In genomic region chr2:38037325-38037724, GRCh38 we compare ENCODE assay signal across 1 cellular context.
TF ChIP-seq lines count a peak whose summit lies in the region.

No MANE protein-coding gene starts in this region.

TF ChIP-seq in H1, 55 proteins besides CTCF, POLR2A, EP300 and RAD21:
- TF ChIP-seq EZH2 (IDR thresholded peaks at IDR 0.05; ENCODE audit: low read depth, low read length, severe bottlenecking) (no peak), NRF1 (IDR thresholded peaks at IDR 0.05; ENCODE audit: low read depth, low read length) (no peak), CREB1 (IDR thresholded peaks at IDR 0.05) (no peak), SIX5 (IDR thresholded peaks at IDR 0.05; ENCODE audit: low read depth, low read length) (no peak), NANOG (IDR thresholded peaks at IDR 0.05; ENCODE audit: insufficient read depth, low read depth, low read length, poor library complexity, severe bottlenecking) (no peak), RFX5 (IDR thresholded peaks at IDR 0.05; ENCODE audit: borderline replicate concordance, low read depth, low read length) (no peak), SUZ12 (IDR thresholded peaks at IDR 0.05; ENCODE audit: low read length) (no peak), SIRT6 (IDR thresholded peaks at IDR 0.05; ENCODE audit: low read length) (no peak), SP4 (IDR thresholded peaks at IDR 0.05; ENCODE audit: low read length) (no peak), CBX5 (IDR thresholded peaks at IDR 0.05; ENCODE audit: low read depth, low read length) (no peak), HDAC2 (IDR thresholded peaks at IDR 0.05; ENCODE audit: borderline replicate concordance in 1 of 2, low read depth in 2 of 2, low read length in 2 of 2) (no peak)
